Comparison of ENCODE assay signal across 8 cellular contexts in the genomic region with DNA sequence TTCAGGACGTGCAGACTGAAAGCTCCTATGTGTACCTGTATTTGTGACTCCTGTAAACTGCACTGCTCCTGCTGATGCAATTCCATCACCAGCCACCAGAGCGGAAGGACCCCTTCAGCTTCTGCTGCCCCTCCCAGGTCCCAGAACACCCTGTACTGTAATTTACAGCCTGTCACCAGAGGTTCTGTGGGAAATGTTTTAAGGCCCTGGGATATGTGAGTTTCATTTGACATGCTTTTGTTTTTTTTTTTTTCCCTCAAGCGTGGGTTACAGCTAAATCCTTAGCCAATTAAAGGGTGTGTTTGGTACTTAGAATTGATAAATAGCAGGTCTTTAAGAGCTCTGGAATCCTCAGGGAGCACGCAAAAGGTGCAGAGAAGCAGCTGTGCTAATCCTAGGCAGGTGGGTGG.
A peak's percentile ranks its signal among the peaks of the same experiment; 100 is the strongest.
DNase-seq lines count a peak whose midpoint lies in the region; ATAC-seq, FAIRE-seq and TF ChIP-seq lines count a peak whose summit lies in the region.

No MANE protein-coding gene starts in this region.

- peak; percentile 59 for ATAC-seq in GM18520 (IDR thresholded peaks at IDR 0.05; ENCODE audit: unreplicated experiment)
- ATAC-seq in HG03097 (IDR thresholded peaks at IDR 0.05; ENCODE audit: low FRiP score, unreplicated experiment), result peak; percentile 45

- H3K27ac Mint-ChIP-seq in activated T-helper 2 cell treated with anti-CD3 and anti-CD28 coated beads, Interferon-gamma antibody, Interleukin-2, Interleukin-4, amounts not matched to agents 10 μg/mL and 5 μg/mL and 100 μg/mL, durations not matched to agents 14 hours and 24 hours and 36 hours, result no peak overlapping the region

- no peaks in the 10 kb centered on the region for H3K4me1 ChIP-seq in endothelial cell of umbilical vein (ENCODE audit: control insufficient read depth, extremely low read depth, insufficient read depth, low read length)

- no peaks in the 10 kb centered on the region for H3K9me3 Mint-ChIP-seq in activated T-helper 2 cell treated with anti-CD3 and anti-CD28 coated beads, Interferon-gamma antibody, Interleukin-2, Interleukin-4, amounts not matched to agents 10 μg/mL and 5 μg/mL and 100 μg/mL, durations not matched to agents 14 hours and 24 hours and 36 hours

- dilution Hi-C loops in endothelial cell of umbilical vein (cut with MboI; ENCODE audit: extremely low pct_ligation_motif_present, low sequenced_read_pairs), result no loop called here

- peak; percentile 67 for FAIRE-seq in endothelial cell of umbilical vein (lab: Jason Lieb, UNC)

- H3K4me3 Mint-ChIP-seq in activated T-helper 2 cell treated with anti-CD3 and anti-CD28 coated beads, Interferon-gamma antibody, Interleukin-2, Interleukin-4, amounts not matched to agents 10 μg/mL and 5 μg/mL and 100 μg/mL, durations not matched to agents 14 hours and 24 hours and 36 hours (ENCODE audit: low read depth), result no peak overlapping the region

- no peaks in the 10 kb centered on the region for H3K36me3 ChIP-seq in endothelial cell of umbilical vein (ENCODE audit: control insufficient read depth in 2 of 2, extremely low read depth in 1 of 2, insufficient read depth in 2 of 2, low read length in 2 of 2)

- BruUV-seq in endothelial cell of umbilical vein (replicated peaks; lab: Mats Ljungman, UMichigan), result no TSS peak

- H3K4me1 Mint-ChIP-seq in activated T-helper 2 cell treated with anti-CD3 and anti-CD28 coated beads, Interferon-gamma antibody, Interleukin-2, Interleukin-4, amounts not matched to agents 10 μg/mL and 5 μg/mL and 100 μg/mL, durations not matched to agents 14 hours and 24 hours and 36 hours (ENCODE audit: low read depth), result no peaks in the 10 kb centered on the region

- no peak overlapping the region for H3K4me2 ChIP-seq in endothelial cell of umbilical vein (ENCODE audit: insufficient read depth, low read length)

- CTCF ChIA-PET in endothelial cell of umbilical vein (lab: Charles Lee), result interaction anchor here (0.7 to 3.2 kb wide), 11 partner anchors 8 to 85 kb away, joined by 3 to 18 read pairs (median 3); no protein-coding TSS in a partner anchor

- no peak for TF ChIP-seq POLR2A in endothelial cell of umbilical vein (IDR thresholded peaks at IDR 0.05; ENCODE audit: low read depth, low read length)

- H3K27me3 ChIP-seq in endothelial cell of umbilical vein (ENCODE audit: control insufficient read depth in 2 of 2, insufficient read depth in 2 of 2, low read length in 2 of 2), result no peaks in the 10 kb centered on the region

- no peak overlapping the region for H3K27ac ChIP-seq in endothelial cell of umbilical vein (ENCODE audit: insufficient read depth, low read depth, low read length)

- H3K36me3 Mint-ChIP-seq in activated T-helper 2 cell treated with anti-CD3 and anti-CD28 coated beads, Interferon-gamma antibody, Interleukin-2, Interleukin-4, amounts not matched to agents 10 μg/mL and 5 μg/mL and 100 μg/mL, durations not matched to agents 14 hours and 24 hours and 36 hours (ENCODE audit: low read depth), result no peaks in the 10 kb centered on the region

- no peaks in the 10 kb centered on the region for H3K9me3 ChIP-seq in endothelial cell of umbilical vein (replicated peaks; ENCODE audit: control insufficient read depth, insufficient read depth, low read length)

- TF ChIP-seq CTCF in AG09309 (IDR thresholded peaks at IDR 0.05; ENCODE audit: control insufficient read depth, insufficient read depth, low read depth, low read length, missing control alignments) (peak; percentile 46), endothelial cell of umbilical vein (IDR thresholded peaks at IDR 0.05; ENCODE audit: extremely low read depth in 1 of 2, insufficient read depth in 1 of 2, low read depth in 1 of 2, low read length in 2 of 2) (peak; percentile 52 to 64)

- no peaks in the 10 kb centered on the region for H3K79me2 ChIP-seq in endothelial cell of umbilical vein (ENCODE audit: control insufficient read depth, insufficient read depth, low read length)

- H3K9me1 ChIP-seq in endothelial cell of umbilical vein (replicated peaks; ENCODE audit: control insufficient read depth, extremely low read depth, insufficient read depth, low read length), result no peaks in the 10 kb centered on the region

- no peaks in the 10 kb centered on the region for H4K20me1 ChIP-seq in endothelial cell of umbilical vein (replicated peaks; ENCODE audit: control insufficient read depth, extremely low read depth, insufficient read depth, low read length)

- H2AFZ ChIP-seq in endothelial cell of umbilical vein (ENCODE audit: low read depth, low read length), result no peak overlapping the region

- intact Hi-C loops in endothelial cell of umbilical vein (cut with micrococcal nuclease), result no loop called here
- intact Hi-C loops in activated T-helper 2 cell treated with anti-CD3 and anti-CD28 coated beads, Interferon-gamma antibody, Interleukin-2, Interleukin-4, amounts not matched to agents 10 μg/mL and 5 μg/mL and 100 μg/mL, durations not matched to agents 14 hours and 24 hours and 36 hours (cut with micrococcal nuclease), result no loop called here

- H3K4me3 ChIP-seq in AG09309 (ENCODE audit: control insufficient read depth, low read depth, low read length) (no peak overlapping the region), endothelial cell of umbilical vein (replicated peaks in 1 of 3; ENCODE audit: insufficient read depth in 1 of 3, low read depth in 1 of 3, low read length in 3 of 3) (no peak overlapping the region)

- no peak for DNase-seq in AG09309 (ENCODE audit: low read depth)
- peak; percentile 23 for DNase-seq in NCI-H524 treated with DMSO at 0.1 percent for 48 hours (lab: John Stamatoyannopoulos, UW)
- DNase-seq in endothelial cell of umbilical vein (ENCODE audit: low read depth, low spot score), result peak; percentile 26
- DNase-seq in stimulated activated CD8-positive, alpha-beta memory T cell treated with anti-CD3 and anti-CD28 coated beads, Interleukin-4, amount 100 ng/mL, for 48 hours, result peak; percentile 36
- DNase-seq in superior temporal gyrus (ENCODE audit: extremely low spot score), result no peak
- no peak for DNase-seq in activated T-helper 2 cell treated with anti-CD3 and anti-CD28 coated beads, Interferon-gamma antibody, Interleukin-2, Interleukin-4, amounts not matched to agents 10 μg/mL and 5 μg/mL and 100 μg/mL, durations not matched to agents 14 hours and 24 hours and 36 hours (ENCODE audit: low spot score)

- H3K27me3 Mint-ChIP-seq in activated T-helper 2 cell treated with anti-CD3 and anti-CD28 coated beads, Interferon-gamma antibody, Interleukin-2, Interleukin-4, amounts not matched to agents 10 μg/mL and 5 μg/mL and 100 μg/mL, durations not matched to agents 14 hours and 24 hours and 36 hours (ENCODE audit: low read depth), result no peaks in the 10 kb centered on the region

- no peak overlapping the region for H3K9ac ChIP-seq in endothelial cell of umbilical vein (replicated peaks; ENCODE audit: extremely low read depth, insufficient read depth, low read length)

- POLR2A ChIA-PET in endothelial cell of umbilical vein (lab: Charles Lee), result no interaction called here

TF ChIP-seq in endothelial cell of umbilical vein, 7 proteins besides CTCF, POLR2A, EP300 and RAD21:
- no peak for TF ChIP-seq POLR2AphosphoS5 (IDR thresholded peaks at IDR 0.05; ENCODE audit: insufficient read depth, low read depth, low read length)
- TF ChIP-seq EZH2 (IDR thresholded peaks at IDR 0.05; ENCODE audit: borderline replicate concordance, low read depth, low read length, severe bottlenecking), result no peak
- TF ChIP-seq, protein P1, sequence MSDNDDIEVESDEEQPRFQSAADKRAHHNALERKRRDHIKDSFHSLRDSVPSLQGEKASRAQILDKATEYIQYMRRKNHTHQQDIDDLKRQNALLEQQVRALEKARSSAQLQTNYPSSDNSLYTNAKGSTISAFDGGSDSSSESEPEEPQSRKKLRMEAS (IDR thresholded peaks at IDR 0.05; ENCODE audit: insufficient read depth, insufficient read length), result no peak
- TF ChIP-seq FOS (IDR thresholded peaks at IDR 0.05; ENCODE audit: borderline replicate concordance, insufficient read depth, low read length), result no peak
- no peak for TF ChIP-seq MYC (IDR thresholded peaks at IDR 0.05; ENCODE audit: low read depth, low read length)

Comparison
In these comparisons a context has a peak if more than half of its experiments do, and no peak if none do; other contexts are left out.
1. DNase-seq: peak in NCI-H524 treated with DMSO at 0.1 percent for 48 hours (single experiment), endothelial cell of umbilical vein (single experiment) and stimulated activated CD8-positive, alpha-beta memory T cell treated with anti-CD3 and anti-CD28 coated beads, Interleukin-4, amount 100 ng/mL, for 48 hours (single experiment); none in AG09309 (single experiment), superior temporal gyrus (single experiment) and activated T-helper 2 cell treated with anti-CD3 and anti-CD28 coated beads, Interferon-gamma antibody, Interleukin-2, Interleukin-4, amounts not matched to agents 10 μg/mL and 5 μg/mL and 100 μg/mL, durations not matched to agents 14 hours and 24 hours and 36 hours (single experiment).